Comparison of ENCODE assay signal across 1 cellular context in the genomic region with DNA sequence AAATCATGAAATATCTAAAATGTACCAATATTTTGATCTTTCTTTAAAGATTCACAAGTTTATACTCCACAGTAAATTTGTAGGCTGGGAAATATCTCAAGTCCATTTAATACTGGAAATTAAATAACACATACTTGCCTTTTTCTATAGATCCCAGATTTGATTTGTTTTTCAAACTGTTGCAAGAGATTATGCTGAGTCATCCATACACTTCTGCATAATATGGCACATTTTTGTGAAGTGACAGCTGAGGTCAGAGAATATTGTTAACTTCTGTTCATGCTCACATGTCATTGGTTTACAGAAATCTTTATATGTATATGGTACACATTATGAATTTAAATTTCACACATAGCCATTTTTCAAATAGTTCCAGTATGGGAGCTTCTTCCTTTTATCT.
TF ChIP-seq lines count a peak whose summit lies in the region.

No MANE protein-coding gene starts in this region.

TF ChIP-seq in A549, 52 proteins besides CTCF, POLR2A, EP300 and RAD21 (continued from another document):
- TF ChIP-seq, protein P1, sequence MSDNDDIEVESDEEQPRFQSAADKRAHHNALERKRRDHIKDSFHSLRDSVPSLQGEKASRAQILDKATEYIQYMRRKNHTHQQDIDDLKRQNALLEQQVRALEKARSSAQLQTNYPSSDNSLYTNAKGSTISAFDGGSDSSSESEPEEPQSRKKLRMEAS (IDR thresholded peaks at IDR 0.05): no peak
